30 cellular contexts compared by ENCODE assay signal in genomic region chr15:51493892-51494291, GRCh38.
DNase-seq lines count a peak whose midpoint lies in the region; ATAC-seq, FAIRE-seq and TF ChIP-seq lines count a peak whose summit lies in the region.
"Had no signal": no experiment of that assay in that cellular context is flagged by ENCODE, and none has a peak within 500 bp of the region (broad histone marks: within the 10 kb centered on the region; RNA-seq: fewer than 3 reads in every experiment).

No MANE protein-coding gene starts in this region.

- TF ChIP-seq EP300 in HepG2 (IDR thresholded peaks at IDR 0.05; ENCODE audit: low read depth in 2 of 2, low read length in 2 of 2): peak; percentile 60 to 73
- TF ChIP-seq EP300 in HepG2 (CRISPR knock-in tag; IDR thresholded peaks at IDR 0.05; ENCODE audit: borderline replicate concordance): no peak

- 78% methylated on average over 2 of the region's 2 CpGs for WGBS in HepG2 (ENCODE audit: low lambda C conversion rate)

- DNase-seq in AG08396 (ENCODE audit: low spot score): peak; percentile 7
- DNase-seq in M059J (ENCODE audit: low read depth): peak; percentile 5
- DNase-seq in choroid plexus epithelial cell (ENCODE audit: low read depth): peak; percentile 44
- DNase-seq in HepG2 (ENCODE audit: low spot score): peak; percentile 81
- DNase-seq in T1000 (lab: John Stamatoyannopoulos, UW): no peak
- DNase-seq in Karpas-422: no peak
- no peak for DNase-seq in DMS79 (lab: John Stamatoyannopoulos, UW)
- DNase-seq in A673 (ENCODE audit: low spot score): no peak
- DNase-seq: activated CD4-positive, alpha-beta T cell treated with anti-CD3 and anti-CD28 coated beads, Interleukin-2, amount 50 U/mL, for 1 hour; activated naive CD4-positive, alpha-beta T cell treated with Interleukin-2 at 50 U/mL for 16 hours; activated T-cell treated with anti-CD3 and anti-CD28 coated beads, Interleukin-2, amount 50 U/mL, for 72 hours; amniotic stem cell; COR-L47; kidney; lower lobe of right lung; natural killer cell; NCI-H1092; NCI-H187; NCI-H2171; NCI-H526; SHP77; stimulated activated naive CD4-positive, alpha-beta T cell treated with Interleukin-2 at 50 U/mL for 16 hours had no signal

- CTCF ChIA-PET in HepG2 (lab: Yijun Ruan, JAX; ENCODE audit: low intra/inter-chr PET ratio, low total read pairs) (no interaction called here), A673 (lab: Charles Lee) (no interaction called here)

- H3K36me3 ChIP-seq in HepG2 (replicated peaks in 1 of 2; ENCODE audit: control insufficient read depth in 1 of 2, insufficient read depth in 2 of 2, low read length in 2 of 2) (no peaks in the 10 kb centered on the region), Karpas-422 (ENCODE audit: insufficient read depth, low read length) (no peaks in the 10 kb centered on the region), A673 (ENCODE audit: insufficient read depth, low read length, poor library complexity, severe bottlenecking) (no peaks in the 10 kb centered on the region)
- H3K36me3 ChIP-seq: cardiac muscle cell, thoracic aorta had no signal

- H3K4me2 ChIP-seq in HepG2 (ENCODE audit: low read depth, low read length) (peak overlapping the region; percentile 38; the same call in 1 of the 2 replicates), Karpas-422 (ENCODE audit: low read depth, low read length, poor library complexity, severe bottlenecking) (no peak overlapping the region)
- H3K4me2 ChIP-seq: BLaER1 treated with 17β-estradiol and CSF1 and Interleukin-3, amounts not matched to agents 10 nM and 100 nM had no signal

- H3K27me3 ChIP-seq in HepG2 (ENCODE audit: control insufficient read depth in 1 of 2, insufficient read depth in 2 of 2, low read length in 2 of 2) (no peaks in the 10 kb centered on the region), Karpas-422 (ENCODE audit: low read length) (no peaks in the 10 kb centered on the region), A673 (replicated peaks; ENCODE audit: insufficient read depth, low read depth, low read length, poor library complexity) (no peaks in the 10 kb centered on the region)
- H3K27me3 ChIP-seq: BLaER1 treated with 17β-estradiol and CSF1 and Interleukin-3, amounts not matched to agents 10 nM and 100 nM; cardiac muscle cell had no signal

- intact Hi-C loops in HepG2 (cut with micrococcal nuclease; ENCODE audit: unreplicated experiment) (no loop called here), A673 (cut with micrococcal nuclease; ENCODE audit: unreplicated experiment) (loop anchor here (10.0 kb wide), 1 partner anchor 329 kb away; no protein-coding TSS in a partner anchor)

- POLR2A ChIA-PET in HepG2 (lab: Yijun Ruan, JAX): no interaction called here
- POLR2A ChIA-PET in A673 (lab: Charles Lee; ENCODE audit: low non-redundant PET): no interaction called here

- H3K4me1 ChIP-seq in HepG2 (ENCODE audit: insufficient read depth, low read length) (peaks cover 21% of the 10 kb centered on the region), Karpas-422 (ENCODE audit: low read length) (no peaks in the 10 kb centered on the region), A673 (ENCODE audit: insufficient read depth, low read length, poor library complexity, severe bottlenecking) (no peaks in the 10 kb centered on the region)
- H3K4me1 ChIP-seq: lower lobe of right lung had no signal

- no peak overlapping the region for H2AFZ ChIP-seq in HepG2 (ENCODE audit: low read length)
- H2AFZ ChIP-seq in Karpas-422 (ENCODE audit: low read length): no peak overlapping the region

- peak overlapping the region; percentile 69 for H3K27ac ChIP-seq in HepG2 (ENCODE audit: extremely low read length, insufficient read depth, low read length)
- no peak overlapping the region for H3K27ac ChIP-seq in Karpas-422 (ENCODE audit: low read length)
- H3K27ac ChIP-seq in A673 (ENCODE audit: low read depth, low read length, poor library complexity, severe bottlenecking): no peak overlapping the region
- H3K27ac ChIP-seq: BLaER1 treated with 17β-estradiol and CSF1 and Interleukin-3, amounts not matched to agents 10 nM and 100 nM; cardiac muscle cell; coronary artery; lower lobe of right lung; thoracic aorta had no signal

- TF ChIP-seq CTCF in choroid plexus epithelial cell (conservative IDR thresholded peaks at IDR 0.05; ENCODE audit: low read depth, low read length): no peak
- no peak for TF ChIP-seq CTCF in HepG2 (CRISPR knock-in tag; IDR thresholded peaks at IDR 0.05)
- no peak for TF ChIP-seq CTCF in A673 (conservative IDR thresholded peaks at IDR 0.05; ENCODE audit: low read depth, low read length)

- no peak overlapping the region for H3K9ac ChIP-seq in HepG2 (ENCODE audit: insufficient read depth, low read depth, low read length)
- no peak overlapping the region for H3K9ac ChIP-seq in Karpas-422 (ENCODE audit: low read length)
- H3K9ac ChIP-seq: BLaER1 treated with 17β-estradiol and CSF1 and Interleukin-3, amounts not matched to agents 10 nM and 100 nM had no signal

- TF ChIP-seq RAD21 in HepG2 (CRISPR knock-in tag; IDR thresholded peaks at IDR 0.05): no peak

- no peak for TF ChIP-seq POLR2A in HepG2 (IDR thresholded peaks at IDR 0.05; ENCODE audit: insufficient read depth in 1 of 2, low read depth in 2 of 2, low read length in 2 of 2)

- peak; percentile 63 for ATAC-seq in HepG2
- ATAC-seq: activated T-cell treated with anti-CD3 and anti-CD28 coated beads, Interleukin-2, amount 50 U/mL, for 72 hours; esophagus mucosa; HCT116; lower lobe of right lung; natural killer cell; WTC11 had no signal

- no peaks in the 10 kb centered on the region for H3K9me3 ChIP-seq in HepG2 (ENCODE audit: low read length)
- no peaks in the 10 kb centered on the region for H3K9me3 ChIP-seq in Karpas-422 (ENCODE audit: low read length)
- H3K9me3 ChIP-seq in A673 (ENCODE audit: low read depth, low read length, poor library complexity, severe bottlenecking): no peaks in the 10 kb centered on the region
- H3K9me3 ChIP-seq: BLaER1 treated with 17β-estradiol and CSF1 and Interleukin-3, amounts not matched to agents 10 nM and 100 nM; lower lobe of right lung; thoracic aorta had no signal

- H4K20me1 ChIP-seq in HepG2 (ENCODE audit: insufficient read depth, low read length) (no peaks in the 10 kb centered on the region), Karpas-422 (ENCODE audit: insufficient read depth, low read depth, low read length) (no peaks in the 10 kb centered on the region)

- no peaks in the 10 kb centered on the region for H3K9me2 ChIP-seq in Karpas-422 (replicated peaks; ENCODE audit: insufficient read depth, low read length)

- in situ Hi-C loops in HepG2 (cut with HindIII; ENCODE audit: extremely low pct_ligation_motif_present, low pct_unique_long_range_greater_than_20kb): no loop called here

- no peak for FAIRE-seq in HepG2 (lab: Jason Lieb, UNC)
- FAIRE-seq: GM18507, kidney had no signal

- H3K4me3 ChIP-seq in choroid plexus epithelial cell (ENCODE audit: low read depth, low read length) (no peak overlapping the region), HepG2 (replicated peaks in 1 of 3; ENCODE audit: insufficient read depth in 1 of 3, low read depth in 2 of 3, low read length in 3 of 3) (no peak overlapping the region; a peak in 1 of 6 replicates), Karpas-422 (ENCODE audit: low read length) (no peak overlapping the region), A673 (ENCODE audit: low read depth, low read length, poor library complexity, severe bottlenecking) (no peak overlapping the region)
- H3K4me3 ChIP-seq: BLaER1 treated with 17β-estradiol and CSF1 and Interleukin-3, amounts not matched to agents 10 nM and 100 nM; cardiac muscle cell; coronary artery; lower lobe of right lung; thoracic aorta had no signal

- no TSS peak for BruUV-seq in HepG2 (replicated peaks; lab: Mats Ljungman, UMichigan)
- BruUV-seq in A673 (replicated peaks; lab: Mats Ljungman, UMichigan): no TSS peak

- H3K79me2 ChIP-seq in HepG2 (ENCODE audit: insufficient read depth, low read length) (no peaks in the 10 kb centered on the region), Karpas-422 (ENCODE audit: low read length) (no peaks in the 10 kb centered on the region)

TF ChIP-seq in HepG2, 621 proteins besides CTCF, POLR2A, EP300 and RAD21 (continues in another document):
- peak; percentile 63 for TF ChIP-seq GATAD2A (CRISPR knock-in tag; IDR thresholded peaks at IDR 0.05)
- no peak for TF ChIP-seq SIX1 (CRISPR knock-in tag; IDR thresholded peaks at IDR 0.05; ENCODE audit: borderline replicate concordance)
- no peak for TF ChIP-seq CHD2 (IDR thresholded peaks at IDR 0.05; ENCODE audit: low read depth, low read length)
- TF ChIP-seq ZNF652 (CRISPR knock-in tag; IDR thresholded peaks at IDR 0.05; ENCODE audit: borderline replicate concordance, low read depth): peak; percentile 6; the same call in 1 of the 2 replicates
- TF ChIP-seq HOXA3 (CRISPR knock-in tag; IDR thresholded peaks at IDR 0.05): no peak
- no peak for TF ChIP-seq GFI1 (CRISPR knock-in tag; IDR thresholded peaks at IDR 0.05; ENCODE audit: borderline replicate concordance)
- TF ChIP-seq YY1 (IDR thresholded peaks at IDR 0.05; ENCODE audit: insufficient read depth, insufficient replicate concordance, low read depth, low read length): no peak
- TF ChIP-seq ZEB1 (IDR thresholded peaks at IDR 0.05; ENCODE audit: insufficient replicate concordance, low read depth): no peak
- TF ChIP-seq ZNF337 (CRISPR knock-in tag; IDR thresholded peaks at IDR 0.05; ENCODE audit: borderline replicate concordance, low read depth): no peak
- TF ChIP-seq ZNF20 (CRISPR knock-in tag; IDR thresholded peaks at IDR 0.05): no peak
- TF ChIP-seq PLRG1 (conservative IDR thresholded peaks at IDR 0.05): no peak
- no peak for TF ChIP-seq NFE2 (CRISPR knock-in tag; IDR thresholded peaks at IDR 0.05)
- no peak for TF ChIP-seq KMT2B (CRISPR knock-in tag; IDR thresholded peaks at IDR 0.05)
- TF ChIP-seq ZNF432 (CRISPR knock-in tag; IDR thresholded peaks at IDR 0.05; ENCODE audit: borderline replicate concordance): no peak
- TF ChIP-seq IRF9 (CRISPR knock-in tag; IDR thresholded peaks at IDR 0.05; ENCODE audit: borderline replicate concordance): no peak
- no peak for TF ChIP-seq SRSF1 (optimal IDR thresholded peaks at IDR 0.05; ENCODE audit: low read depth, low read length)
- TF ChIP-seq HNRNPLL (IDR thresholded peaks at IDR 0.05; ENCODE audit: low read depth, low read length, poor library complexity, severe bottlenecking): no peak
- TF ChIP-seq SOX5 (CRISPR knock-in tag; IDR thresholded peaks at IDR 0.05; ENCODE audit: borderline replicate concordance): peak; percentile 66; the same call in 1 of the 2 replicates
- no peak for TF ChIP-seq RBM39 (IDR thresholded peaks at IDR 0.05; ENCODE audit: low read depth, low read length, poor library complexity, severe bottlenecking)

Comparison
In these comparisons a context has a peak if more than half of its experiments do, and no peak if none do; other contexts are left out.
1. DNase-seq: peak in AG08396 (single experiment), M059J (single experiment), choroid plexus epithelial cell (single experiment) and HepG2 (single experiment); none in T1000 (single experiment), Karpas-422 (single experiment), DMS79 (single experiment) and A673 (single experiment).